ENCODE assay signal across 3 cellular contexts in genomic region chr15:30045248-30046041, GRCh38. TPM values are rescaled to one million over a fixed set of nuclear protein-coding genes. Genes with fewer than 3 reads are reported as not detected.
"Had no signal": no experiment of that assay in that cellular context is flagged by ENCODE, and none has a peak within 500 bp of the region (broad histone marks: within the 10 kb centered on the region; RNA-seq: fewer than 3 reads in every experiment).

No MANE protein-coding gene starts in this region.

RNA-seq across cellular contexts. Expression of gene GOLGA8J, which starts 37.3 kb away (rescaled TPM):
- total RNA-seq: activated CD4-positive, alpha-beta memory T cell treated with anti-CD3 and anti-CD28 coated beads for 36 hours; fibroblast of villous mesenchyme; lower leg skin had no signal
